Comparison of ENCODE assay signal across 30 cellular contexts in genomic region chr16:58605562-58605961, GRCh38.
"Had no signal": no experiment of that assay in that cellular context is flagged by ENCODE, and none has a peak within 500 bp of the region (broad histone marks: within the 10 kb centered on the region; RNA-seq: fewer than 3 reads in every experiment).

No MANE protein-coding gene starts in this region.

- H3K27me3 ChIP-seq: ascending aorta, breast epithelium, cardiac muscle cell, colonic mucosa, dorsolateral prefrontal cortex, esophagus squamous epithelium, gastroesophageal sphincter, heart right ventricle had no signal

- H3K9me3 Mint-ChIP-seq: activated CD4-positive, alpha-beta memory T cell treated with anti-CD3 and anti-CD28 coated beads for 36 hours; activated CD4-positive, alpha-beta T cell treated with anti-CD3 and anti-CD28 coated beads, Interleukin-2, amount 10 ng/mL, durations not matched to agents 24 days and 14 days; activated naive CD8-positive, alpha-beta T cell treated with anti-CD3 and anti-CD28 coated beads for 36 hours; activated T-helper 17 cell treated with anti-CD3 and anti-CD28 coated beads, Interleukin-2, amount 50 U/mL, for 72 hours had no signal

- H3K27ac ChIP-seq: ascending aorta, breast epithelium, cardiac muscle cell, colonic mucosa, dorsolateral prefrontal cortex, esophagus squamous epithelium, gastroesophageal sphincter, heart right ventricle had no signal

- H3K4me3 Mint-ChIP-seq: activated CD4-positive, alpha-beta memory T cell treated with anti-CD3 and anti-CD28 coated beads for 36 hours; activated CD4-positive, alpha-beta T cell treated with anti-CD3 and anti-CD28 coated beads for 36 hours; activated CD4-positive, alpha-beta T cell treated with anti-CD3 and anti-CD28 coated beads, Interleukin-2, amount 10 ng/mL, durations not matched to agents 24 days and 14 days; activated CD8-positive, alpha-beta memory T cell treated with anti-CD3 and anti-CD28 coated beads, Interleukin-2, amount 10 ng/mL, durations not matched to agents 7 days and 5 days; activated CD8-positive, alpha-beta T cell treated with anti-CD3 and anti-CD28 coated beads, Interleukin-2, amount 10 ng/mL, durations not matched to agents 7 days and 5 days; activated naive CD8-positive, alpha-beta T cell treated with anti-CD3 and anti-CD28 coated beads for 36 hours; activated T-helper 17 cell treated with anti-CD3 and anti-CD28 coated beads, Interleukin-2, amount 50 U/mL, for 72 hours; brain had no signal

- H3K27ac Mint-ChIP-seq: activated CD4-positive, alpha-beta memory T cell treated with anti-CD3 and anti-CD28 coated beads for 36 hours; activated CD4-positive, alpha-beta T cell treated with anti-CD3 and anti-CD28 coated beads for 36 hours; activated CD4-positive, alpha-beta T cell treated with anti-CD3 and anti-CD28 coated beads, Interleukin-2, amount 10 ng/mL, durations not matched to agents 24 days and 14 days; activated CD8-positive, alpha-beta memory T cell treated with anti-CD3 and anti-CD28 coated beads, Interleukin-2, amount 10 ng/mL, durations not matched to agents 7 days and 5 days; activated CD8-positive, alpha-beta T cell treated with anti-CD3 and anti-CD28 coated beads, Interleukin-2, amount 10 ng/mL, durations not matched to agents 7 days and 5 days; activated naive CD8-positive, alpha-beta T cell treated with anti-CD3 and anti-CD28 coated beads for 36 hours; activated T-helper 17 cell treated with anti-CD3 and anti-CD28 coated beads, Interleukin-2, amount 50 U/mL, for 72 hours; brain had no signal

- DNase-seq: activated CD4-positive, alpha-beta memory T cell treated with anti-CD3 and anti-CD28 coated beads for 36 hours; activated CD4-positive, alpha-beta T cell treated with anti-CD3 and anti-CD28 coated beads for 36 hours; activated CD4-positive, alpha-beta T cell treated with anti-CD3 and anti-CD28 coated beads, Interleukin-2, amount 10 ng/mL, durations not matched to agents 24 days and 14 days; activated CD4-positive, CD25-positive, alpha-beta regulatory T cell; activated CD4-positive, CD25-positive, alpha-beta regulatory T cell treated with anti-CD3 and anti-CD28 coated beads, Interleukin-2, amount 50 U/mL, for 72 hours; activated CD8-positive, alpha-beta memory T cell treated with anti-CD3 and anti-CD28 coated beads, Interleukin-2, amount 10 ng/mL, durations not matched to agents 7 days and 5 days; activated CD8-positive, alpha-beta memory T cell treated with anti-CD3 and anti-CD28 coated beads, Interleukin-2, amount 50 U/mL, for 4 hours; activated CD8-positive, alpha-beta T cell treated with anti-CD3 and anti-CD28 coated beads, Interleukin-2, amount 10 ng/mL, durations not matched to agents 7 days and 5 days; activated effector memory CD4-positive, alpha-beta T cell treated with Interleukin-2 at 50 U/mL for 16 hours; activated gamma-delta T cell treated with Interleukin-2 at 50 U/mL for 16 hours; activated naive CD4-positive, alpha-beta T cell treated with anti-CD3 and anti-CD28 coated beads, Interleukin-2, amount 50 U/mL, for 16 hours; activated naive CD4-positive, alpha-beta T cell treated with Interleukin-2 at 50 U/mL for 16 hours; activated naive CD8-positive, alpha-beta T cell treated with anti-CD3 and anti-CD28 coated beads for 36 hours; activated T-cell treated with anti-CD3 and anti-CD28 coated beads, Interleukin-2, amount 50 U/mL, for 1 hour; central memory CD4-positive, alpha-beta T cell; cerebellar nuclear complex; colonic mucosa; dorsolateral prefrontal cortex; effector memory CD4-positive, alpha-beta T cell; esophagus squamous epithelium; foreskin melanocyte; heart right ventricle; T-helper 1 cell; T-helper 2 cell had no signal

- H3K4me3 ChIP-seq: ascending aorta, breast epithelium, cardiac muscle cell, colonic mucosa, dorsolateral prefrontal cortex, esophagus squamous epithelium, gastroesophageal sphincter, heart right ventricle had no signal

- H3K9me3 ChIP-seq: ascending aorta, breast epithelium, colonic mucosa, esophagus squamous epithelium, gastroesophageal sphincter, heart right ventricle had no signal

- H3K4me1 ChIP-seq: ascending aorta, breast epithelium had no signal

- H3K27me3 Mint-ChIP-seq: activated CD4-positive, alpha-beta memory T cell treated with anti-CD3 and anti-CD28 coated beads for 36 hours; activated CD4-positive, alpha-beta T cell treated with anti-CD3 and anti-CD28 coated beads for 36 hours; activated CD4-positive, alpha-beta T cell treated with anti-CD3 and anti-CD28 coated beads, Interleukin-2, amount 10 ng/mL, durations not matched to agents 24 days and 14 days; activated CD8-positive, alpha-beta memory T cell treated with anti-CD3 and anti-CD28 coated beads, Interleukin-2, amount 10 ng/mL, durations not matched to agents 7 days and 5 days; activated naive CD8-positive, alpha-beta T cell treated with anti-CD3 and anti-CD28 coated beads for 36 hours; activated T-helper 17 cell treated with anti-CD3 and anti-CD28 coated beads, Interleukin-2, amount 50 U/mL, for 72 hours; brain had no signal

- H3K36me3 ChIP-seq: breast epithelium, cardiac muscle cell, colonic mucosa had no signal

- ATAC-seq: activated CD4-positive, alpha-beta T cell treated with anti-CD3 and anti-CD28 coated beads for 36 hours; activated CD8-positive, alpha-beta memory T cell treated with anti-CD3 and anti-CD28 coated beads, Interleukin-2, amount 10 ng/mL, durations not matched to agents 7 days and 5 days; activated CD8-positive, alpha-beta T cell treated with anti-CD3 and anti-CD28 coated beads, Interleukin-2, amount 10 ng/mL, durations not matched to agents 7 days and 5 days; activated T-helper 17 cell treated with anti-CD3 and anti-CD28 coated beads, Interleukin-2, amount 50 U/mL, for 72 hours; gastroesophageal sphincter; heart right ventricle had no signal
